ENCODE assay signal across 24 cellular contexts in genomic region chr2:167756427-167756826, GRCh38.
A peak's percentile ranks its signal among the peaks of the same experiment; 100 is the strongest.
DNase-seq lines count a peak whose midpoint lies in the region; ATAC-seq and TF ChIP-seq lines count a peak whose summit lies in the region.
"Had no signal": no experiment of that assay in that cellular context is flagged by ENCODE, and none has a peak within 500 bp of the region (broad histone marks: within the 10 kb centered on the region; RNA-seq: fewer than 3 reads in every experiment).

No MANE protein-coding gene starts in this region.

- peaks cover 9 to 13% of the 10 kb centered on the region in 2 donors for H3K27me3 Mint-ChIP-seq in natural killer cell treated with Interleukin-12 subunit alpha and Interleukin-12 subunit beta and Interleukin-15 and Interleukin-18, amount 100 ng/mL, for 72 hours
- H3K27me3 Mint-ChIP-seq in naive thymus-derived CD8-positive, alpha-beta T cell: peaks cover 0 to 4% (median 1%) of the 10 kb centered on the region in 5 donors
- H3K27me3 Mint-ChIP-seq: stimulated activated memory B cell treated with anti-CD40 and anti-IgM and Interleukin-4, amounts not matched to agents 10 μg/mL and 1 μg/mL and 100 μg/mL, for 72 hours had no signal

- H3K9me3 ChIP-seq in smooth muscle cell (replicated peaks; ENCODE audit: low read depth): no peaks in the 10 kb centered on the region
- no peaks in the 10 kb centered on the region for H3K9me3 ChIP-seq in left lung
- H3K9me3 ChIP-seq: adrenal gland, mucosa of descending colon, ovary, tibial artery had no signal

- no peaks in the 10 kb centered on the region for H4K20me1 ChIP-seq in smooth muscle cell (ENCODE audit: low read depth)

- no peaks in the 10 kb centered on the region for H3K9me3 Mint-ChIP-seq in natural killer cell treated with Interleukin-12 subunit alpha and Interleukin-12 subunit beta and Interleukin-15 and Interleukin-18, amount 100 ng/mL, for 72 hours
- H3K9me3 Mint-ChIP-seq in naive thymus-derived CD8-positive, alpha-beta T cell: peaks cover 0 to 2% (median 0%) of the 10 kb centered on the region in 9 donors
- H3K9me3 Mint-ChIP-seq: activated T-helper 2 cell treated with anti-CD3 and anti-CD28 coated beads, Interferon-gamma antibody, Interleukin-2, Interleukin-4, amounts not matched to agents 10 μg/mL and 5 μg/mL and 100 μg/mL, durations not matched to agents 14 hours and 24 hours and 36 hours; stimulated activated memory B cell treated with anti-CD40 and anti-IgM and Interleukin-4, amounts not matched to agents 10 μg/mL and 1 μg/mL and 100 μg/mL, for 72 hours; T-cell had no signal

- intact Hi-C loops in left lung (cut with DNase I): no loop called here

- H3K4me1 Mint-ChIP-seq in natural killer cell treated with Interleukin-12 subunit alpha and Interleukin-12 subunit beta and Interleukin-15 and Interleukin-18, amount 100 ng/mL, for 72 hours (ENCODE audit: low read depth in 2 of 2): no peaks in the 10 kb centered on the region
- no peaks in the 10 kb centered on the region for H3K4me1 Mint-ChIP-seq in naive thymus-derived CD8-positive, alpha-beta T cell
- H3K4me1 Mint-ChIP-seq: CD14-positive monocyte; stimulated activated memory B cell treated with anti-CD40 and anti-IgM and Interleukin-4, amounts not matched to agents 10 μg/mL and 1 μg/mL and 100 μg/mL, for 72 hours; T-cell had no signal

- H3K4me3 Mint-ChIP-seq in natural killer cell treated with Interleukin-12 subunit alpha and Interleukin-12 subunit beta and Interleukin-15 and Interleukin-18, amount 100 ng/mL, for 72 hours: no peak overlapping the region
- no peak overlapping the region for H3K4me3 Mint-ChIP-seq in naive thymus-derived CD8-positive, alpha-beta T cell
- H3K4me3 Mint-ChIP-seq: CD14-positive monocyte; stimulated activated memory B cell treated with anti-CD40 and anti-IgM and Interleukin-4, amounts not matched to agents 10 μg/mL and 1 μg/mL and 100 μg/mL, for 72 hours; T-cell had no signal

- TF ChIP-seq CTCF in smooth muscle cell (IDR thresholded peaks at IDR 0.05; ENCODE audit: borderline replicate concordance, insufficient read depth, poor library complexity, severe bottlenecking): no peak
- no peak for TF ChIP-seq CTCF in left lung (IDR thresholded peaks at IDR 0.05)

- no peak overlapping the region for H2AFZ ChIP-seq in smooth muscle cell (ENCODE audit: low read depth)

- 35% methylated on average over 10 of the region's 10 CpGs for WGBS in smooth muscle cell (ENCODE audit: low lambda C conversion rate)

- H3K4me3 ChIP-seq in smooth muscle cell (no peak overlapping the region), left lung (no peak overlapping the region)
- H3K4me3 ChIP-seq: adrenal gland, mucosa of descending colon, ovary, tibial artery had no signal

- H3F3A ChIP-seq in smooth muscle cell (ENCODE audit: low read depth): no peaks in the 10 kb centered on the region

- H3K36me3 ChIP-seq in smooth muscle cell (ENCODE audit: low read depth) (no peaks in the 10 kb centered on the region), left lung (no peaks in the 10 kb centered on the region)
- H3K36me3 ChIP-seq: adrenal gland, ovary, tibial artery, WERI-Rb-1 had no signal

- DNase-seq in NCI-H2227 (lab: John Stamatoyannopoulos, UW; ENCODE audit: unreplicated experiment): peak; percentile 57
- no peak for DNase-seq in NCI-H2227 treated with DMSO at 0.1 percent for 48 hours (lab: John Stamatoyannopoulos, UW)
- DNase-seq in astrocyte of the hippocampus (ENCODE audit: low read depth, low spot score): peak; percentile 90
- peak; percentile 57 for DNase-seq in iris pigment epithelial cell (ENCODE audit: low read depth)
- DNase-seq in smooth muscle cell (lab: John Stamatoyannopoulos, UW; ENCODE audit: unreplicated experiment): no peak
- DNase-seq in natural killer cell treated with Interleukin-12 subunit alpha and Interleukin-12 subunit beta and Interleukin-15 and Interleukin-18, amount 100 ng/mL, for 72 hours (ENCODE audit: low spot score): no peak
- no peak for DNase-seq in left lung
- DNase-seq in naive thymus-derived CD8-positive, alpha-beta T cell: no peak
- DNase-seq: activated CD8-positive, alpha-beta memory T cell treated with anti-CD3 and anti-CD28 coated beads for 24 hours; adrenal gland; cortex of kidney; DMS53; KG1; mucosa of descending colon; NCI-H1092 treated with DMSO at 0.1 percent for 48 hours; ovary; T-cell; tibial artery; WERI-Rb-1 had no signal

- H3K27ac ChIP-seq in smooth muscle cell (ENCODE audit: low read depth) (no peak overlapping the region), left lung (no peak overlapping the region)
- H3K27ac ChIP-seq: 22Rv1, adrenal gland, ovary, RWPE1, tibial artery, WERI-Rb-1 had no signal

- no peaks in the 10 kb centered on the region for H3K79me2 ChIP-seq in smooth muscle cell (ENCODE audit: low read depth)

- H3K27ac Mint-ChIP-seq in natural killer cell treated with Interleukin-12 subunit alpha and Interleukin-12 subunit beta and Interleukin-15 and Interleukin-18, amount 100 ng/mL, for 72 hours: no peak overlapping the region
- no peak overlapping the region for H3K27ac Mint-ChIP-seq in naive thymus-derived CD8-positive, alpha-beta T cell
- H3K27ac Mint-ChIP-seq: activated T-helper 2 cell treated with anti-CD3 and anti-CD28 coated beads, Interferon-gamma antibody, Interleukin-2, Interleukin-4, amounts not matched to agents 10 μg/mL and 5 μg/mL and 100 μg/mL, durations not matched to agents 14 hours and 24 hours and 36 hours; CD14-positive monocyte; stimulated activated memory B cell treated with anti-CD40 and anti-IgM and Interleukin-4, amounts not matched to agents 10 μg/mL and 1 μg/mL and 100 μg/mL, for 72 hours; T-cell had no signal

- POLR2A ChIA-PET in naive thymus-derived CD8-positive, alpha-beta T cell (lab: Charles Lee): no interaction called here

- H3K9ac ChIP-seq in smooth muscle cell (ENCODE audit: low read depth): no peak overlapping the region

- no peaks in the 10 kb centered on the region for H3K36me3 Mint-ChIP-seq in natural killer cell treated with Interleukin-12 subunit alpha and Interleukin-12 subunit beta and Interleukin-15 and Interleukin-18, amount 100 ng/mL, for 72 hours
- H3K36me3 Mint-ChIP-seq in naive thymus-derived CD8-positive, alpha-beta T cell: no peaks in the 10 kb centered on the region
- H3K36me3 Mint-ChIP-seq: CD14-positive monocyte; stimulated activated memory B cell treated with anti-CD40 and anti-IgM and Interleukin-4, amounts not matched to agents 10 μg/mL and 1 μg/mL and 100 μg/mL, for 72 hours; T-cell had no signal

- no peaks in the 10 kb centered on the region for H3K27me3 ChIP-seq in smooth muscle cell (ENCODE audit: low read depth)
- no peaks in the 10 kb centered on the region for H3K27me3 ChIP-seq in left lung
- H3K27me3 ChIP-seq: adrenal gland, ovary, tibial artery had no signal

- no peak for ATAC-seq in natural killer cell treated with Interleukin-12 subunit alpha and Interleukin-12 subunit beta and Interleukin-15 and Interleukin-18, amount 100 ng/mL, for 72 hours
- ATAC-seq in left lung: no peak
- no peak for ATAC-seq in naive thymus-derived CD8-positive, alpha-beta T cell
- ATAC-seq: mucosa of descending colon; stimulated activated memory B cell treated with anti-CD40 and anti-IgM and Interleukin-4, amounts not matched to agents 10 μg/mL and 1 μg/mL and 100 μg/mL, for 72 hours; T-cell had no signal

- H3K4me1 ChIP-seq in smooth muscle cell (ENCODE audit: low read depth): no peaks in the 10 kb centered on the region
- H3K4me1 ChIP-seq in left lung: no peaks in the 10 kb centered on the region
- H3K4me1 ChIP-seq: adrenal gland, tibial artery had no signal

- H3K4me2 ChIP-seq in smooth muscle cell: peak overlapping the region; percentile 17

Comparison
In these comparisons a context has a peak if more than half of its experiments do, and no peak if none do; other contexts are left out.
1. DNase-seq: peak in NCI-H2227 (single experiment), astrocyte of the hippocampus (single experiment) and iris pigment epithelial cell (single experiment); none in NCI-H2227 treated with DMSO at 0.1 percent for 48 hours (single experiment), smooth muscle cell (single experiment), natural killer cell treated with Interleukin-12 subunit alpha and Interleukin-12 subunit beta and Interleukin-15 and Interleukin-18, amount 100 ng/mL, for 72 hours (single experiment), left lung (0 of 2) and naive thymus-derived CD8-positive, alpha-beta T cell (0 of 10).